Comparison of ENCODE assay signal across 1 cellular context in the genomic region with DNA sequence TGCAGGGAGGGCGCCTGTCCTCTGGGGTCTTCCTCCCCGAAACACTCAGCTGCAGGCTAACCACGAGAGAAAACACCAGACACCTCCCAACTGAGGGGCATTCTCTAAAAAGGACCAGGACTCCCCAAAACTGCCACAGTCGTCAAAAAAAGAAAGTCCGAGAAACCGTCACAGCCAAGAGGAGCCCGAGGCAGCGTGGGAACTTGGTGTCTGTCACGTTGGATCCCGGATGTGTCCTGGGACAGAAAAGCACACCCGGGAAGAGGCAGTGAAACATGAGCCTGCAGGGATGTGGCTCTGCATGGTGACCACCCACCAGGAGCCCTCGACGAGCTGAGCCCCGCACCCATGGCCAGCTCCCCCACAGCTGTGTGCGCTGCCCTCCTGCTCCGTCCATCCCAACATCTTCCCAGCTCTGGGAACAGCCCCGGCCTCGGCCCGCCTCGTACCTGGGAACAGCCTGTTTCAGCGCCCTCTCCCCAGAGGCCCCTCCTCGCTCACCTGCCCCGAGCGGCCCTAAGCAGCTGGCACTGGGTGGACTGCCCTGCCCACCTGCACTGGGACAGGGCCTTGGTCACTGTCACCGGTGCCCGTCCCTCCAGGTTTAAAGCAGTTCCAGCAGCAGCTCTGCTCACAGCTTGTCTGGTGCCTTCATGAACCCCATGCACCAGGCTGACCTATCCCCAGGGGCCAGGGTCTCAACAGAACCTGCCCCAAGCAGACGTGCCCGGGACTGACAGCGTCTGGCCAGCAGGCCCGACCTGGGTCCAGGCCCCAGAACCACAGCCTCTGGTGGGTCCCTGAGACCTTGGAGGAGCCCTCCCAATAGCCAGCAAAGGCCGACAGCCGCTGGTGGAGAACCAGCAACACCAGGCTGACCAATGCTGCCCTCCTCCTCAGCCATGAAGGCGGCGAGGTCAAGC.
TF ChIP-seq lines count a peak whose summit lies in the region.

No MANE protein-coding gene starts in this region.

TF ChIP-seq in H1, 55 proteins besides CTCF, POLR2A, EP300 and RAD21:
- TF ChIP-seq JUND (IDR thresholded peaks at IDR 0.05; ENCODE audit: low read length): no peak
- TF ChIP-seq CREB1 (IDR thresholded peaks at IDR 0.05): no peak
- no peak for TF ChIP-seq SRF (IDR thresholded peaks at IDR 0.05; ENCODE audit: low read depth, low read length)
